In genomic region chr11:130166457-130166784, GRCh38 we compare ENCODE assay signal across 8 cellular contexts. TPM values are rescaled to one million over a fixed set of nuclear protein-coding genes. Genes with fewer than 3 reads are reported as not detected.
DNase-seq lines count a peak whose midpoint lies in the region; ATAC-seq and TF ChIP-seq lines count a peak whose summit lies in the region.

No MANE protein-coding gene starts in this region.

- DNase-seq in kidney tubule cell (ENCODE audit: low spot score) (peak; percentile 99), ovary (no peak), uterus (no peak), HAP-1 (ENCODE audit: low spot score in 2 of 2) (no peak), NCI-H345 (lab: John Stamatoyannopoulos, UW) (no peak)

- peaks cover 58 to 95% (median 88%) of the 10 kb centered on the region in 10 experiments for H3K4me1 ChIP-seq in BLaER1 treated with 17β-estradiol and CSF1 and Interleukin-3, amounts not matched to agents 10 nM and 100 nM
- no peaks in the 10 kb centered on the region for H3K4me1 ChIP-seq in ovary (ENCODE audit: insufficient read depth)
- H3K4me1 ChIP-seq in uterus: no peaks in the 10 kb centered on the region
- no peaks in the 10 kb centered on the region for H3K4me1 ChIP-seq in HAP-1

- in situ Hi-C loops in HAP-1 (cut with MboI; ENCODE audit: low sequenced_read_pairs): no loop called here

- no peak overlapping the region for H2AFZ ChIP-seq in SU-DHL-6 (ENCODE audit: low read depth, low read length, severe bottlenecking)

- H3K4me2 ChIP-seq in BLaER1 treated with 17β-estradiol and CSF1 and Interleukin-3, amounts not matched to agents 10 nM and 100 nM: peak overlapping the region; percentile 51 to 93 (median 86)
- peak overlapping the region; percentile 80 for H3K4me2 ChIP-seq in SU-DHL-6 (ENCODE audit: low read depth, low read length, poor library complexity, severe bottlenecking)

- WGBS in ovary, 3 donors: 16 to 42% (median 24%) methylated on average over 4 of the region's 4 CpGs

- H3F3A ChIP-seq in SU-DHL-6 (ENCODE audit: insufficient read depth): peaks cover 45% of the 10 kb centered on the region

- H3K36me3 ChIP-seq in BLaER1 treated with 17β-estradiol and CSF1 and Interleukin-3, amounts not matched to agents 10 nM and 100 nM: no peaks in the 10 kb centered on the region
- no peaks in the 10 kb centered on the region for H3K36me3 ChIP-seq in SU-DHL-6 (ENCODE audit: low read length)
- no peaks in the 10 kb centered on the region for H3K36me3 ChIP-seq in ovary
- H3K36me3 ChIP-seq in uterus: no peaks in the 10 kb centered on the region
- H3K36me3 ChIP-seq in HAP-1 (replicated peaks): no peaks in the 10 kb centered on the region

- no peak for TF ChIP-seq POLR2A in ovary (IDR thresholded peaks at IDR 0.05)
- TF ChIP-seq POLR2A in uterus (IDR thresholded peaks at IDR 0.05): no peak

- H3K9ac ChIP-seq in BLaER1 treated with 17β-estradiol and CSF1 and Interleukin-3, amounts not matched to agents 10 nM and 100 nM: peak overlapping the region in 9 of 11 experiments; percentile 56 to 76 (median 69); a peak in 17 of 22 replicates
- H3K9ac ChIP-seq in SU-DHL-6 (ENCODE audit: low read length): peak overlapping the region; percentile 48

- peak; percentile 80 for ATAC-seq in HG02884 (IDR thresholded peaks at IDR 0.05; ENCODE audit: unreplicated experiment)

- TF ChIP-seq CTCF in SU-DHL-6 (IDR thresholded peaks at IDR 0.05; ENCODE audit: insufficient read depth, low read length, poor library complexity, severe bottlenecking) (no peak), ovary (IDR thresholded peaks at IDR 0.05) (no peak), uterus (IDR thresholded peaks at IDR 0.05) (no peak)

- no peaks in the 10 kb centered on the region; a peak in 1 of 22 replicates for H4K20me1 ChIP-seq in BLaER1 treated with 17β-estradiol and CSF1 and Interleukin-3, amounts not matched to agents 10 nM and 100 nM
- no peaks in the 10 kb centered on the region for H4K20me1 ChIP-seq in SU-DHL-6 (ENCODE audit: low read depth, low read length)

- peak overlapping the region in 10 of 11 experiments; percentile 41 to 91 (median 83); a peak in 20 of 22 replicates for H3K27ac ChIP-seq in BLaER1 treated with 17β-estradiol and CSF1 and Interleukin-3, amounts not matched to agents 10 nM and 100 nM
- peak overlapping the region; percentile 93 for H3K27ac ChIP-seq in SU-DHL-6 (ENCODE audit: low read depth, low read length)
- H3K27ac ChIP-seq in ovary: no peak overlapping the region
- no peak overlapping the region for H3K27ac ChIP-seq in uterus

- no peak for TF ChIP-seq EP300 in ovary (IDR thresholded peaks at IDR 0.05)

- peaks cover 7 to 13% (median 10%) of the 10 kb centered on the region in 11 experiments for H3K27me3 ChIP-seq in BLaER1 treated with 17β-estradiol and CSF1 and Interleukin-3, amounts not matched to agents 10 nM and 100 nM
- no peaks in the 10 kb centered on the region for H3K27me3 ChIP-seq in SU-DHL-6 (ENCODE audit: low read length)
- no peaks in the 10 kb centered on the region for H3K27me3 ChIP-seq in ovary
- H3K27me3 ChIP-seq in uterus: no peaks in the 10 kb centered on the region
- H3K27me3 ChIP-seq in HAP-1 (ENCODE audit: low read depth): no peaks in the 10 kb centered on the region

- H3K79me2 ChIP-seq in SU-DHL-6 (ENCODE audit: insufficient read depth, low read length): peaks cover 96% of the 10 kb centered on the region

- H3K9me2 ChIP-seq in SU-DHL-6 (replicated peaks; ENCODE audit: insufficient read depth, low read length): no peaks in the 10 kb centered on the region

- intact Hi-C loops in ovary (cut with DNase I) (no loop called here), uterus (cut with DNase I; ENCODE audit: low total_unique reads) (no loop called here)

- H3K4me3 ChIP-seq in BLaER1 treated with 17β-estradiol and CSF1 and Interleukin-3, amounts not matched to agents 10 nM and 100 nM: no peak overlapping the region
- H3K4me3 ChIP-seq in SU-DHL-6 (ENCODE audit: insufficient read depth, low read length, poor library complexity, severe bottlenecking) (no peak overlapping the region), ovary (no peak overlapping the region), uterus (no peak overlapping the region), HAP-1 (no peak overlapping the region)

- no peaks in the 10 kb centered on the region for H3K9me3 ChIP-seq in BLaER1 treated with 17β-estradiol and CSF1 and Interleukin-3, amounts not matched to agents 10 nM and 100 nM (replicated peaks in 1 of 11)
- H3K9me3 ChIP-seq in SU-DHL-6 (ENCODE audit: insufficient read depth, low read length): no peaks in the 10 kb centered on the region
- H3K9me3 ChIP-seq in ovary: no peaks in the 10 kb centered on the region
- no peaks in the 10 kb centered on the region for H3K9me3 ChIP-seq in uterus
- H3K9me3 ChIP-seq in HAP-1: no peaks in the 10 kb centered on the region

RNA-seq across cellular contexts. Expression of gene ST14, which starts 6.8 kb away (rescaled TPM):
- 10 to 100 TPM in 1 of 7 donors, 1 to 10 TPM in 4, under 1 TPM in 2; 0.18 to 76.2 (median 4.9) TPM for total RNA-seq in ovary
- polyA plus RNA-seq in ovary: under 1 TPM; 0.51 to 0.90 TPM
- 10 to 100 TPM in 1 of 4 donors, 1 to 10 TPM in 2, under 1 TPM in 1; 0.88 to 15.6 (median 2.8) TPM for total RNA-seq in uterus

Comparison
In these comparisons a context has a peak if more than half of its experiments do, and no peak if none do; other contexts are left out.
1. H3K27ac ChIP-seq: peak in BLaER1 treated with 17β-estradiol and CSF1 and Interleukin-3, amounts not matched to agents 10 nM and 100 nM (10 of 11) and SU-DHL-6 (single experiment); none in ovary (0 of 2) and uterus (0 of 2).